11 cellular contexts compared by ENCODE assay signal in genomic region chr2:28407131-28407975, GRCh38. TPM values are rescaled to one million over a fixed set of nuclear protein-coding genes. Genes with fewer than 3 reads are reported as not detected.
DNase-seq lines count a peak whose midpoint lies in the region; ATAC-seq, FAIRE-seq and TF ChIP-seq lines count a peak whose summit lies in the region.
"Had no signal": no experiment of that assay in that cellular context is flagged by ENCODE, and none has a peak within 500 bp of the region (broad histone marks: within the 10 kb centered on the region; RNA-seq: fewer than 3 reads in every experiment).

No MANE protein-coding gene starts in this region.

- peak overlapping the region; percentile 4 for H3K4me2 ChIP-seq in keratinocyte (ENCODE audit: control insufficient read depth, extremely low read depth, insufficient read depth, low read depth, low read length)

- TF ChIP-seq CTCF in keratinocyte (optimal IDR thresholded peaks at IDR 0.05 in 1 of 3, IDR thresholded peaks at IDR 0.05 in 1 of 3, conservative IDR thresholded peaks at IDR 0.05 in 1 of 3; ENCODE audit: extremely low read depth in 1 of 3, insufficient read depth in 2 of 3, low read length in 3 of 3) (no peak), endodermal cell (conservative IDR thresholded peaks at IDR 0.05) (no peak)

- peak overlapping the region; percentile 20 for H3K4me3 Mint-ChIP-seq in activated naive CD8-positive, alpha-beta T cell treated with anti-CD3 and anti-CD28 coated beads, Interleukin-2, amount 50 U/mL, for 24 hours
- H3K4me3 Mint-ChIP-seq in stimulated activated effector memory CD8-positive, alpha-beta T cell treated with anti-CD3 and anti-CD28 coated beads, Interleukin-12 subunit alpha, Interleukin-12 subunit beta, amount 100 ng/mL, for 72 hours: peak overlapping the region; percentile 60
- H3K4me3 Mint-ChIP-seq in endodermal cell: no peak overlapping the region

- H3K9me3 ChIP-seq in KOPT-K1 (ENCODE audit: insufficient read depth, low read length, poor library complexity, severe bottlenecking) (no peaks in the 10 kb centered on the region), keratinocyte (ENCODE audit: control insufficient read depth, low read depth, low read length) (no peaks in the 10 kb centered on the region), endodermal cell (ENCODE audit: control insufficient read depth, low read length) (no peaks in the 10 kb centered on the region)
- H3K9me3 ChIP-seq: SJCRH30 had no signal

- H3K36me3 ChIP-seq in KOPT-K1 (ENCODE audit: insufficient read depth, low read length) (no peaks in the 10 kb centered on the region), keratinocyte (ENCODE audit: control insufficient read depth in 2 of 2, extremely low read depth in 1 of 2, insufficient read depth in 2 of 2, low read length in 2 of 2) (peaks cover 49 to 74% of the 10 kb centered on the region in 2 experiments), endodermal cell (ENCODE audit: control insufficient read depth, insufficient read depth, low read length) (peaks cover 59% of the 10 kb centered on the region)

- 91 to 92% methylated on average over 7 to 8 of the region's 8 CpGs for WGBS in endodermal cell (ENCODE audit: insufficient coverage in 1 of 2, insufficient read length in 1 of 2), 2 experiments

- peaks cover 11% of the 10 kb centered on the region for H4K20me1 ChIP-seq in keratinocyte (ENCODE audit: control insufficient read depth, extremely low read depth, insufficient read depth, low read length)

- H3K27ac Mint-ChIP-seq in activated naive CD8-positive, alpha-beta T cell treated with anti-CD3 and anti-CD28 coated beads, Interleukin-2, amount 50 U/mL, for 24 hours: peak overlapping the region; percentile 82
- H3K27ac Mint-ChIP-seq in stimulated activated effector memory CD8-positive, alpha-beta T cell treated with anti-CD3 and anti-CD28 coated beads, Interleukin-12 subunit alpha, Interleukin-12 subunit beta, amount 100 ng/mL, for 72 hours: peak overlapping the region; percentile 94
- no peak overlapping the region for H3K27ac Mint-ChIP-seq in endodermal cell

- H3K9me1 ChIP-seq in keratinocyte (ENCODE audit: control insufficient read depth, extremely low read depth, insufficient read depth, low read length): peaks cover 9% of the 10 kb centered on the region

- peak; percentile 60 for FAIRE-seq in keratinocyte (lab: Jason Lieb, UNC)
- no peak for FAIRE-seq in frontal cortex (lab: Jason Lieb, UNC)
- FAIRE-seq: kidney had no signal

- H3K9me3 Mint-ChIP-seq in activated naive CD8-positive, alpha-beta T cell treated with anti-CD3 and anti-CD28 coated beads, Interleukin-2, amount 50 U/mL, for 24 hours: no peaks in the 10 kb centered on the region
- no peaks in the 10 kb centered on the region for H3K9me3 Mint-ChIP-seq in stimulated activated effector memory CD8-positive, alpha-beta T cell treated with anti-CD3 and anti-CD28 coated beads, Interleukin-12 subunit alpha, Interleukin-12 subunit beta, amount 100 ng/mL, for 72 hours
- no peaks in the 10 kb centered on the region for H3K9me3 Mint-ChIP-seq in endodermal cell

- H2AFZ ChIP-seq in keratinocyte (ENCODE audit: control insufficient read depth, low read length): no peak overlapping the region

- ATAC-seq in activated naive CD8-positive, alpha-beta T cell treated with anti-CD3 and anti-CD28 coated beads, Interleukin-2, amount 50 U/mL, for 24 hours: no peak
- ATAC-seq in stimulated activated effector memory CD8-positive, alpha-beta T cell treated with anti-CD3 and anti-CD28 coated beads, Interleukin-12 subunit alpha, Interleukin-12 subunit beta, amount 100 ng/mL, for 72 hours: no peak

- H3K27me3 Mint-ChIP-seq in activated naive CD8-positive, alpha-beta T cell treated with anti-CD3 and anti-CD28 coated beads, Interleukin-2, amount 50 U/mL, for 24 hours: no peaks in the 10 kb centered on the region
- no peaks in the 10 kb centered on the region for H3K27me3 Mint-ChIP-seq in endodermal cell (ENCODE audit: insufficient read depth)

- peak overlapping the region; percentile 69 for H3K27ac ChIP-seq in KOPT-K1 (ENCODE audit: low read depth, low read length, poor library complexity, severe bottlenecking)
- H3K27ac ChIP-seq in keratinocyte (ENCODE audit: control insufficient read depth, insufficient read depth, low read length): peak overlapping the region; percentile 58
- H3K27ac ChIP-seq in endodermal cell (ENCODE audit: low read depth, low read length): no peak overlapping the region

- H3K9ac ChIP-seq in keratinocyte (ENCODE audit: control insufficient read depth, extremely low read depth, insufficient read depth, low read length) (peak overlapping the region; percentile 1), endodermal cell (ENCODE audit: extremely low read depth, low read length, poor library complexity, severe bottlenecking) (no peak overlapping the region)

- peaks cover 93% of the 10 kb centered on the region for H3K4me1 Mint-ChIP-seq in activated naive CD8-positive, alpha-beta T cell treated with anti-CD3 and anti-CD28 coated beads, Interleukin-2, amount 50 U/mL, for 24 hours
- H3K4me1 Mint-ChIP-seq in stimulated activated effector memory CD8-positive, alpha-beta T cell treated with anti-CD3 and anti-CD28 coated beads, Interleukin-12 subunit alpha, Interleukin-12 subunit beta, amount 100 ng/mL, for 72 hours: peaks cover 96% of the 10 kb centered on the region
- H3K4me1 Mint-ChIP-seq in endodermal cell: no peaks in the 10 kb centered on the region

- H3K4me1 ChIP-seq in keratinocyte (ENCODE audit: control insufficient read depth, extremely low read depth, insufficient read depth, low read length): peaks cover 44% of the 10 kb centered on the region
- H3K4me1 ChIP-seq in endodermal cell (ENCODE audit: control insufficient read depth, insufficient read depth, low read length): no peaks in the 10 kb centered on the region

- DNase-seq in activated naive CD8-positive, alpha-beta T cell treated with anti-CD3 and anti-CD28 coated beads, Interleukin-2, amount 50 U/mL, for 24 hours: no peak
- no peak for DNase-seq in keratinocyte (ENCODE audit: low read depth, low spot score)
- DNase-seq in stimulated activated effector memory CD8-positive, alpha-beta T cell treated with anti-CD3 and anti-CD28 coated beads, Interleukin-12 subunit alpha, Interleukin-12 subunit beta, amount 100 ng/mL, for 72 hours (ENCODE audit: low spot score in 2 of 2): no peak
- DNase-seq in endodermal cell: no peak
- no peak for DNase-seq in frontal cortex (ENCODE audit: low spot score in 2 of 2)
- DNase-seq in NCI-H1105 treated with DMSO at 0.1 percent for 48 hours (lab: John Stamatoyannopoulos, UW): no peak
- no peak for DNase-seq in AG08395 (ENCODE audit: low spot score)
- DNase-seq: NCI-H187 treated with DMSO at 0.1 percent for 48 hours, SJCRH30 had no signal

- H3K27me3 ChIP-seq in keratinocyte (ENCODE audit: control insufficient read depth, extremely low read depth, insufficient read depth, low read length) (no peaks in the 10 kb centered on the region), endodermal cell (ENCODE audit: control insufficient read depth, insufficient read depth, low read length, poor library complexity, severe bottlenecking) (no peaks in the 10 kb centered on the region)
- H3K27me3 ChIP-seq: SJCRH30 had no signal

- peaks cover 86% of the 10 kb centered on the region for H3K36me3 Mint-ChIP-seq in activated naive CD8-positive, alpha-beta T cell treated with anti-CD3 and anti-CD28 coated beads, Interleukin-2, amount 50 U/mL, for 24 hours (ENCODE audit: low read depth)
- H3K36me3 Mint-ChIP-seq in stimulated activated effector memory CD8-positive, alpha-beta T cell treated with anti-CD3 and anti-CD28 coated beads, Interleukin-12 subunit alpha, Interleukin-12 subunit beta, amount 100 ng/mL, for 72 hours: no peaks in the 10 kb centered on the region
- peaks cover 13% of the 10 kb centered on the region for H3K36me3 Mint-ChIP-seq in endodermal cell (ENCODE audit: low read depth)

- dilution Hi-C loops in keratinocyte (cut with MboI; ENCODE audit: extremely low pct_ligation_motif_present, low sequenced_read_pairs): no loop called here

- H3K79me2 ChIP-seq in keratinocyte (ENCODE audit: control insufficient read depth, insufficient read depth, low read length): peaks cover 38% of the 10 kb centered on the region

- H3K4me3 ChIP-seq in keratinocyte (ENCODE audit: control insufficient read depth in 2 of 3, extremely low read depth in 1 of 3, insufficient read depth in 2 of 3, low read depth in 1 of 3, low read length in 3 of 3) (no peak overlapping the region), endodermal cell (ENCODE audit: low read length) (no peak overlapping the region)
- H3K4me3 ChIP-seq: SJCRH30 had no signal

RNA-seq across cellular contexts. Expression of gene FOSL2, which starts 14.7 kb away (rescaled TPM):
- polyA plus RNA-seq in keratinocyte: 20.4 to 32.7 TPM (median 24.1 TPM) in 3 replicates
- 34.5 TPM for polyA plus RNA-seq in keratinocyte (2011; ENCODE audit: low read depth)
- 20.3 and 23.5 TPM in 2 replicates for polyA plus RNA-seq in keratinocyte (2011; cell fraction: cytosol; rRNA removed)
- polyA plus RNA-seq in keratinocyte (2011; cell fraction: nucleus; rRNA removed): 65.4 and 67.8 TPM in 2 replicates
- 24.4 and 59.1 TPM in 2 replicates for polyA plus RNA-seq in keratinocyte (2012; ENCODE audit: low replicate concordance)
- 40.4 to 67.6 TPM (median 60.8 TPM) in 3 replicates for polyA minus RNA-seq in keratinocyte
- polyA minus RNA-seq in keratinocyte (2011; cell fraction: cytosol; rRNA and poly(A)+ RNA removed): 47.8 TPM
- 63.4 and 86.1 TPM in 2 replicates for polyA minus RNA-seq in keratinocyte (2011; cell fraction: nucleus; rRNA and poly(A)+ RNA removed)
- total RNA-seq in endodermal cell (1 to 10 TPM; 1.4 to 3.8 TPM), frontal cortex (20.0 TPM)
- polyA plus RNA-seq in endodermal cell (2013, experiment 1 of 2): 2.7 TPM
- polyA plus RNA-seq in endodermal cell (2013, experiment 2 of 2): 2.6 TPM
